In genomic region chr13:27508802-27509201, GRCh38 we compare ENCODE assay signal across 28 cellular contexts.
"Had no signal": no experiment of that assay in that cellular context is flagged by ENCODE, and none has a peak within 500 bp of the region (broad histone marks: within the 10 kb centered on the region; RNA-seq: fewer than 3 reads in every experiment).

No MANE protein-coding gene starts in this region.

- ATAC-seq: left colon; left lung; lower lobe of right lung; psoas muscle; right lobe of liver; stimulated activated naive B cell treated with anti-CD40 and anti-IgM and Interleukin-4, amounts not matched to agents 10 μg/mL and 1 μg/mL and 100 μg/mL, for 72 hours; upper lobe of right lung had no signal

- H3K9me3 Mint-ChIP-seq: immature natural killer cell; natural killer cell; nephron progenitor cell; stimulated activated naive CD8-positive, alpha-beta T cell treated with anti-CD3 and anti-CD28 coated beads, Interleukin-15, Interleukin-2, amounts not matched to agents 100 ng/mL and 50 ng/mL, for 24 hours had no signal

- H3K4me1 ChIP-seq: left lung, lower lobe of right lung, neural progenitor cell, parathyroid adenoma, psoas muscle, right lobe of liver, suprapubic skin, tibial artery, upper lobe of right lung had no signal

- H3K4me1 Mint-ChIP-seq: immature natural killer cell; natural killer cell; stimulated activated naive B cell treated with anti-CD40 and anti-IgM and Interleukin-4, amounts not matched to agents 10 μg/mL and 1 μg/mL and 100 μg/mL, for 72 hours had no signal

- H3K36me3 ChIP-seq: left lung, lower lobe of right lung, neural progenitor cell, right lobe of liver, suprapubic skin, thoracic aorta, tibial artery, upper lobe of right lung had no signal

- H3K27me3 ChIP-seq: left lung, neural progenitor cell, right lobe of liver, upper lobe of right lung had no signal

- H3K27ac Mint-ChIP-seq: immature natural killer cell; mesothelial cell of epicardium; naive B cell; natural killer cell; nephron progenitor cell; neural progenitor cell; stimulated activated naive B cell treated with anti-CD40 and anti-IgM and Interleukin-4, amounts not matched to agents 10 μg/mL and 1 μg/mL and 100 μg/mL, for 72 hours; stimulated activated naive CD8-positive, alpha-beta T cell treated with anti-CD3 and anti-CD28 coated beads, Interleukin-15, Interleukin-2, amounts not matched to agents 100 ng/mL and 50 ng/mL, for 24 hours had no signal

- H3K27ac ChIP-seq: left lung, lower lobe of right lung, neural progenitor cell, parathyroid adenoma, psoas muscle, right lobe of liver, skin epidermis, suprapubic skin, thoracic aorta, tibial artery, upper lobe of right lung had no signal

- H3K36me3 Mint-ChIP-seq: mesothelial cell of epicardium; natural killer cell; neural progenitor cell; stimulated activated naive B cell treated with anti-CD40 and anti-IgM and Interleukin-4, amounts not matched to agents 10 μg/mL and 1 μg/mL and 100 μg/mL, for 72 hours had no signal

- H3K9me3 ChIP-seq: left lung, lower lobe of right lung, psoas muscle, right lobe of liver, suprapubic skin, thoracic aorta, tibial artery, upper lobe of right lung had no signal

- H3K4me3 ChIP-seq: left lung, lower lobe of right lung, neural progenitor cell, psoas muscle, right lobe of liver, skin epidermis, suprapubic skin, thoracic aorta, tibial artery, upper lobe of right lung had no signal

- H3K4me3 Mint-ChIP-seq: immature natural killer cell; mesothelial cell of epicardium; naive B cell; natural killer cell; nephron progenitor cell; neural progenitor cell; stimulated activated naive B cell treated with anti-CD40 and anti-IgM and Interleukin-4, amounts not matched to agents 10 μg/mL and 1 μg/mL and 100 μg/mL, for 72 hours; stimulated activated naive CD8-positive, alpha-beta T cell treated with anti-CD3 and anti-CD28 coated beads, Interleukin-15, Interleukin-2, amounts not matched to agents 100 ng/mL and 50 ng/mL, for 24 hours had no signal

- DNase-seq: hippocampal formation; immature natural killer cell; kidney; left colon; left lung; lower lobe of right lung; mammary epithelial cell; mesendoderm; naive B cell; natural killer cell; nephron progenitor cell; psoas muscle; right lobe of liver; stimulated activated CD4-positive, alpha-beta T cell treated with anti-CD3 and anti-CD28 coated beads, Interleukin-12 subunit alpha, Interleukin-12 subunit beta, amount 100 ng/mL, for 4 hours; stimulated activated CD4-positive, alpha-beta T cell treated with anti-CD3 and anti-CD28 coated beads, Interleukin-15, amount 100 ng/mL, for 24 hours; stimulated activated CD4-positive, alpha-beta T cell treated with anti-CD3 and anti-CD28 coated beads, Interleukin-2, amount 100 ng/mL, for 24 hours; stimulated activated CD4-positive, alpha-beta T cell treated with anti-CD3 and anti-CD28 coated beads, Interleukin-4, amount 100 ng/mL, for 1 hour; stimulated activated naive B cell treated with anti-CD40 and anti-IgM and Interleukin-4, amounts not matched to agents 10 μg/mL and 1 μg/mL and 100 μg/mL, for 72 hours; tibial artery; trophoblast cell; upper lobe of right lung had no signal
